Comparison of ENCODE assay signal across 26 cellular contexts in genomic region chr19:17843428-17843827, GRCh38. TPM values are rescaled to one million over a fixed set of nuclear protein-coding genes. Genes with fewer than 3 reads are reported as not detected.
DNase-seq lines count a peak whose midpoint lies in the region; ATAC-seq and TF ChIP-seq lines count a peak whose summit lies in the region.
"Had no signal": no experiment of that assay in that cellular context is flagged by ENCODE, and none has a peak within 500 bp of the region (broad histone marks: within the 10 kb centered on the region; RNA-seq: fewer than 3 reads in every experiment).

No MANE protein-coding gene starts in this region.

- no peaks in the 10 kb centered on the region for H3K9me3 ChIP-seq in CD4-positive, alpha-beta T cell (ENCODE audit: control insufficient read depth, low read length)
- H3K9me3 ChIP-seq in neural progenitor cell (ENCODE audit: low read depth), result no peaks in the 10 kb centered on the region
- no peaks in the 10 kb centered on the region for H3K9me3 ChIP-seq in endodermal cell (ENCODE audit: control insufficient read depth, low read length)
- H3K9me3 ChIP-seq: BE2C, gastrocnemius medialis, thyroid gland had no signal

- peak overlapping the region; percentile 8 for H3K27ac ChIP-seq in CD4-positive, alpha-beta T cell (ENCODE audit: low read depth, low read length)
- H3K27ac ChIP-seq in neural progenitor cell (no peak overlapping the region), endodermal cell (ENCODE audit: low read depth, low read length) (no peak overlapping the region)
- H3K27ac ChIP-seq: gastrocnemius medialis, thyroid gland had no signal

- peaks cover 5% of the 10 kb centered on the region for H3F3A ChIP-seq in neural progenitor cell (ENCODE audit: low read depth)

- no peaks in the 10 kb centered on the region for H3K36me3 ChIP-seq in neural progenitor cell
- H3K36me3 ChIP-seq in endodermal cell (ENCODE audit: control insufficient read depth, insufficient read depth, low read length), result no peaks in the 10 kb centered on the region
- H3K36me3 ChIP-seq: BE2C, gastrocnemius medialis, thyroid gland had no signal

- no peak overlapping the region for H3K4me2 ChIP-seq in neural progenitor cell

- POLR2A ChIA-PET in CD4-positive, alpha-beta T cell (lab: Charles Lee), result interaction anchor here (1.2 kb wide), 1 partner anchor 16 kb away, joined by 6 read pairs; the partner anchor contains the start of gene RPL18A
- POLR2A ChIA-PET in activated CD4-positive, alpha-beta memory T cell treated with anti-CD3 and anti-CD28 coated beads for 36 hours (lab: Charles Lee), result no interaction called here

- H3K9me3 Mint-ChIP-seq in activated CD4-positive, alpha-beta T cell treated with anti-CD3 and anti-CD28 coated beads, Interleukin-2, amount 10 ng/mL, durations not matched to agents 24 days and 14 days, result no peaks in the 10 kb centered on the region
- H3K9me3 Mint-ChIP-seq in CD4-positive, alpha-beta T cell, result no peaks in the 10 kb centered on the region
- H3K9me3 Mint-ChIP-seq in activated CD4-positive, alpha-beta memory T cell treated with anti-CD3 and anti-CD28 coated beads for 36 hours, result no peaks in the 10 kb centered on the region
- H3K9me3 Mint-ChIP-seq in neural progenitor cell, result no peaks in the 10 kb centered on the region
- H3K9me3 Mint-ChIP-seq in endodermal cell, result no peaks in the 10 kb centered on the region

- no peak overlapping the region for H3K9ac ChIP-seq in neural progenitor cell
- H3K9ac ChIP-seq in endodermal cell (ENCODE audit: extremely low read depth, low read length, poor library complexity, severe bottlenecking), result no peak overlapping the region

- H3K4me1 Mint-ChIP-seq in activated CD4-positive, alpha-beta T cell treated with anti-CD3 and anti-CD28 coated beads, Interleukin-2, amount 10 ng/mL, durations not matched to agents 24 days and 14 days, result peaks cover 31% of the 10 kb centered on the region
- H3K4me1 Mint-ChIP-seq in CD4-positive, alpha-beta T cell (ENCODE audit: low read depth), result peaks cover 42% of the 10 kb centered on the region
- peaks cover 43% of the 10 kb centered on the region for H3K4me1 Mint-ChIP-seq in activated CD4-positive, alpha-beta memory T cell treated with anti-CD3 and anti-CD28 coated beads for 36 hours (ENCODE audit: low read depth)
- H3K4me1 Mint-ChIP-seq in neural progenitor cell (peaks cover 16% of the 10 kb centered on the region), endodermal cell (peaks cover 4% of the 10 kb centered on the region)

- DNase-seq in activated CD4-positive, alpha-beta T cell treated with anti-CD3 and anti-CD28 coated beads, Interleukin-2, amount 10 ng/mL, durations not matched to agents 24 days and 14 days, result no peak
- no peak for DNase-seq in activated CD4-positive, alpha-beta T cell treated with anti-CD3 and anti-CD28 coated beads for 48 hours
- DNase-seq in CD4-positive, alpha-beta T cell, result no peak
- DNase-seq in activated CD4-positive, alpha-beta memory T cell treated with anti-CD3 and anti-CD28 coated beads for 36 hours, result no peak
- DNase-seq in neural progenitor cell (ENCODE audit: low spot score) (no peak), NCI-H1694 (lab: John Stamatoyannopoulos, UW) (no peak), endodermal cell (no peak)
- DNase-seq: activated CD4-positive, alpha-beta T cell treated with anti-CD3 and anti-CD28 coated beads, Interleukin-2, amount 50 U/mL, for 48 hours; activated T-cell treated with anti-CD3 and anti-CD28 coated beads, Interleukin-2, amount 50 U/mL, for 48 hours; BE2C; gastrocnemius medialis; hypothalamus; Karpas-422; NCI-H187 treated with DMSO at 0.1 percent for 48 hours; OCI-M1; Right ventricle myocardium superior; stimulated activated CD4-positive, alpha-beta T cell treated with anti-CD3 and anti-CD28 coated beads, Interleukin-2, amount 100 ng/mL, for 48 hours; stimulated activated naive CD8-positive, alpha-beta T cell treated with anti-CD3 and anti-CD28 coated beads, Interleukin-15, Interleukin-2, amounts not matched to agents 100 U/mL and 50 U/mL, for 24 hours; SW 1271; thyroid gland had no signal

- WGBS in endodermal cell (ENCODE audit: insufficient coverage in 1 of 2, insufficient read length in 1 of 2), 2 experiments, result 93 to 97% methylated on average over 8 of the region's 8 CpGs

- ATAC-seq in CD4-positive, alpha-beta T cell (ENCODE audit: poor library complexity), result no peak
- no peak for ATAC-seq in HG03196 (IDR thresholded peaks at IDR 0.05; ENCODE audit: unreplicated experiment)
- ATAC-seq: gastrocnemius medialis; stimulated activated naive CD8-positive, alpha-beta T cell treated with anti-CD3 and anti-CD28 coated beads, Interleukin-15, Interleukin-2, amounts not matched to agents 100 U/mL and 50 U/mL, for 24 hours had no signal

- intact Hi-C loops in activated CD4-positive, alpha-beta T cell treated with anti-CD3 and anti-CD28 coated beads, Interleukin-2, amount 10 ng/mL, durations not matched to agents 24 days and 14 days (cut with micrococcal nuclease), result no loop called here
- intact Hi-C loops in CD4-positive, alpha-beta T cell (cut with DNase I, micrococcal nuclease), result no loop called here
- intact Hi-C loops in activated CD4-positive, alpha-beta memory T cell treated with anti-CD3 and anti-CD28 coated beads for 36 hours (cut with micrococcal nuclease), result no loop called here

- no peak overlapping the region for H2AFZ ChIP-seq in neural progenitor cell (replicated peaks)

- peak overlapping the region; percentile 1 for H3K27ac Mint-ChIP-seq in activated CD4-positive, alpha-beta T cell treated with anti-CD3 and anti-CD28 coated beads, Interleukin-2, amount 10 ng/mL, durations not matched to agents 24 days and 14 days
- peak overlapping the region; percentile 94 for H3K27ac Mint-ChIP-seq in CD4-positive, alpha-beta T cell
- H3K27ac Mint-ChIP-seq in activated CD4-positive, alpha-beta memory T cell treated with anti-CD3 and anti-CD28 coated beads for 36 hours, result peak overlapping the region; percentile 97
- H3K27ac Mint-ChIP-seq in neural progenitor cell, result no peak overlapping the region
- no peak overlapping the region for H3K27ac Mint-ChIP-seq in endodermal cell

- H3K36me3 Mint-ChIP-seq in activated CD4-positive, alpha-beta T cell treated with anti-CD3 and anti-CD28 coated beads, Interleukin-2, amount 10 ng/mL, durations not matched to agents 24 days and 14 days (ENCODE audit: low read depth), result peaks cover 74% of the 10 kb centered on the region
- peaks cover 80% of the 10 kb centered on the region for H3K36me3 Mint-ChIP-seq in CD4-positive, alpha-beta T cell (ENCODE audit: low read depth)
- H3K36me3 Mint-ChIP-seq in activated CD4-positive, alpha-beta memory T cell treated with anti-CD3 and anti-CD28 coated beads for 36 hours, result peaks cover 59% of the 10 kb centered on the region
- no peaks in the 10 kb centered on the region for H3K36me3 Mint-ChIP-seq in neural progenitor cell
- no peaks in the 10 kb centered on the region for H3K36me3 Mint-ChIP-seq in endodermal cell (ENCODE audit: low read depth)

- no peak for TF ChIP-seq CTCF in CD4-positive, alpha-beta T cell (IDR thresholded peaks at IDR 0.05)
- no peak for TF ChIP-seq CTCF in neural progenitor cell (IDR thresholded peaks at IDR 0.05)
- TF ChIP-seq CTCF in endodermal cell (conservative IDR thresholded peaks at IDR 0.05), result no peak

- no peaks in the 10 kb centered on the region for H3K27me3 ChIP-seq in CD4-positive, alpha-beta T cell (ENCODE audit: control insufficient read depth, insufficient read depth, low read length)
- H3K27me3 ChIP-seq in neural progenitor cell, result peaks cover 63% of the 10 kb centered on the region
- peaks cover 44% of the 10 kb centered on the region for H3K27me3 ChIP-seq in endodermal cell (ENCODE audit: control insufficient read depth, insufficient read depth, low read length, poor library complexity, severe bottlenecking)
- H3K27me3 ChIP-seq: BE2C had no signal

- peak overlapping the region; percentile 94 for H3K4me3 Mint-ChIP-seq in activated CD4-positive, alpha-beta T cell treated with anti-CD3 and anti-CD28 coated beads, Interleukin-2, amount 10 ng/mL, durations not matched to agents 24 days and 14 days
- H3K4me3 Mint-ChIP-seq in CD4-positive, alpha-beta T cell, result peak overlapping the region; percentile 65
- no peak overlapping the region for H3K4me3 Mint-ChIP-seq in activated CD4-positive, alpha-beta memory T cell treated with anti-CD3 and anti-CD28 coated beads for 36 hours
- peak overlapping the region; percentile 74 for H3K4me3 Mint-ChIP-seq in neural progenitor cell
- H3K4me3 Mint-ChIP-seq in endodermal cell, result no peak overlapping the region

- H4K20me1 ChIP-seq in neural progenitor cell (ENCODE audit: low read depth), result no peaks in the 10 kb centered on the region

- peaks cover 1% of the 10 kb centered on the region for H3K27me3 Mint-ChIP-seq in activated CD4-positive, alpha-beta T cell treated with anti-CD3 and anti-CD28 coated beads, Interleukin-2, amount 10 ng/mL, durations not matched to agents 24 days and 14 days
- H3K27me3 Mint-ChIP-seq in CD4-positive, alpha-beta T cell, result no peaks in the 10 kb centered on the region
- peaks cover 2% of the 10 kb centered on the region for H3K27me3 Mint-ChIP-seq in activated CD4-positive, alpha-beta memory T cell treated with anti-CD3 and anti-CD28 coated beads for 36 hours
- H3K27me3 Mint-ChIP-seq in neural progenitor cell (ENCODE audit: insufficient read depth, low read depth) (peaks cover 12% of the 10 kb centered on the region), endodermal cell (ENCODE audit: insufficient read depth) (peaks cover 71% of the 10 kb centered on the region)

- H3K4me3 ChIP-seq in neural progenitor cell (no peak overlapping the region), endodermal cell (ENCODE audit: low read length) (no peak overlapping the region)
- H3K4me3 ChIP-seq: gastrocnemius medialis, smooth muscle cell, thyroid gland had no signal

- H3K4me1 ChIP-seq in neural progenitor cell (peaks cover 7% of the 10 kb centered on the region), endodermal cell (ENCODE audit: control insufficient read depth, insufficient read depth, low read length) (peaks cover 5% of the 10 kb centered on the region)
- H3K4me1 ChIP-seq: gastrocnemius medialis had no signal

- CTCF ChIA-PET in CD4-positive, alpha-beta T cell (lab: Charles Lee), result interaction anchor here (1.0 kb wide), 1 partner anchor 12 kb away, joined by 5 read pairs; no protein-coding TSS in a partner anchor
- CTCF ChIA-PET in activated CD4-positive, alpha-beta memory T cell treated with anti-CD3 and anti-CD28 coated beads for 36 hours (lab: Charles Lee), result interaction anchor here (0.6 to 2.7 kb wide), 2 partner anchors 12 to 377 kb away, joined by 3 to 11 read pairs; no protein-coding TSS in a partner anchor

- no peaks in the 10 kb centered on the region for H3K79me2 ChIP-seq in neural progenitor cell (ENCODE audit: low read depth)

RNA-seq across cellular contexts. Expression of gene JAK3, which starts 4.4 kb away (rescaled TPM):
- 226 and 239 TPM in 2 replicates for total RNA-seq in activated CD4-positive, alpha-beta T cell treated with anti-CD3 and anti-CD28 coated beads, Interleukin-2, amount 10 ng/mL, durations not matched to agents 24 days and 14 days
- total RNA-seq in CD4-positive, alpha-beta T cell, result 100 to 1,000 TPM; 120 to 121 TPM
- total RNA-seq in activated CD4-positive, alpha-beta memory T cell treated with anti-CD3 and anti-CD28 coated beads for 36 hours, result 100 to 1,000 TPM; 200 to 217 TPM
- 3.4 and 3.9 TPM in 2 replicates for total RNA-seq in neural progenitor cell (ENCODE audit: low replicate concordance)
- 1 to 10 TPM; 2.8 to 3.2 TPM for total RNA-seq in endodermal cell
- 2.7 TPM for polyA plus RNA-seq in endodermal cell (2013, experiment 1 of 2)
- polyA plus RNA-seq in endodermal cell (2013, experiment 2 of 2), result 3.0 TPM

RNA-seq across cellular contexts. Expression of gene RPL18A, which starts 16.3 kb away (rescaled TPM):
- total RNA-seq in activated CD4-positive, alpha-beta T cell treated with anti-CD3 and anti-CD28 coated beads, Interleukin-2, amount 10 ng/mL, durations not matched to agents 24 days and 14 days, result 2,698 and 2,718 TPM in 2 replicates
- 1,000 to 10,000 TPM; 4,157 to 4,260 TPM for total RNA-seq in CD4-positive, alpha-beta T cell
- total RNA-seq in activated CD4-positive, alpha-beta memory T cell treated with anti-CD3 and anti-CD28 coated beads for 36 hours, result 1,000 to 10,000 TPM; 3,104 to 3,138 TPM
- total RNA-seq in neural progenitor cell (ENCODE audit: low replicate concordance), result 975 and 1,520 TPM in 2 replicates
- total RNA-seq in endodermal cell, result 1,000 to 10,000 TPM; 1,886 to 2,166 TPM
- polyA plus RNA-seq in endodermal cell (2013, experiment 1 of 2), result 2,294 TPM
- 2,156 TPM for polyA plus RNA-seq in endodermal cell (2013, experiment 2 of 2)

RNA-seq across cellular contexts. Expression of gene INSL3, which starts 22.1 kb away (rescaled TPM):
- 5.9 and 8.7 TPM in 2 replicates for total RNA-seq in activated CD4-positive, alpha-beta T cell treated with anti-CD3 and anti-CD28 coated beads, Interleukin-2, amount 10 ng/mL, durations not matched to agents 24 days and 14 days
- 1 to 10 TPM; 7.2 to 7.6 TPM for total RNA-seq in CD4-positive, alpha-beta T cell
- total RNA-seq in activated CD4-positive, alpha-beta memory T cell treated with anti-CD3 and anti-CD28 coated beads for 36 hours, result 1 to 10 TPM; 6.8 to 8.3 TPM
- 0.37 TPM in 1 of 2 replicates, not detected in the other for total RNA-seq in neural progenitor cell (ENCODE audit: low replicate concordance)
- total RNA-seq in endodermal cell, result under 1 TPM in 1 of 2 donors, not detected in 1; 0.80 TPM
- polyA plus RNA-seq in endodermal cell (2013, experiment 1 of 2), result not detected
- polyA plus RNA-seq in endodermal cell (2013, experiment 2 of 2), result not detected
- total RNA-seq: chondrocyte, esophagus mucosa, gastrocnemius medialis, liver, renal cortical epithelial cell, Right ventricle myocardium superior had no signal

RNA-seq across cellular contexts. Expression of gene SLC5A5, which starts 28.3 kb away (rescaled TPM):
- 1.1 and 1.5 TPM in 2 replicates for total RNA-seq in activated CD4-positive, alpha-beta T cell treated with anti-CD3 and anti-CD28 coated beads, Interleukin-2, amount 10 ng/mL, durations not matched to agents 24 days and 14 days
- 1 to 10 TPM; 1.6 TPM for total RNA-seq in CD4-positive, alpha-beta T cell
- total RNA-seq in activated CD4-positive, alpha-beta memory T cell treated with anti-CD3 and anti-CD28 coated beads for 36 hours, result 1 to 10 TPM in 1 of 2 experiments, under 1 TPM in 1; 0.87 to 1.0 TPM
- total RNA-seq in neural progenitor cell (ENCODE audit: low replicate concordance), result 0.37 and 0.51 TPM in 2 replicates
- under 1 TPM in 1 of 2 donors, not detected in 1; 0.15 TPM for total RNA-seq in endodermal cell
- polyA plus RNA-seq in endodermal cell (2013, experiment 1 of 2), result 0.14 TPM
- polyA plus RNA-seq in endodermal cell (2013, experiment 2 of 2), result 0.37 TPM
- total RNA-seq: chondrocyte, esophagus mucosa, gastrocnemius medialis, renal cortical epithelial cell, Right ventricle myocardium superior, smooth muscle cell had no signal
- polyA plus RNA-seq: liver, smooth muscle cell had no signal

RNA-seq across cellular contexts. Expression of gene B3GNT3, which starts 48.5 kb away (rescaled TPM):
- total RNA-seq in activated CD4-positive, alpha-beta T cell treated with anti-CD3 and anti-CD28 coated beads, Interleukin-2, amount 10 ng/mL, durations not matched to agents 24 days and 14 days, result not detected in 2 replicates
- under 1 TPM; 0.39 to 0.52 TPM for total RNA-seq in CD4-positive, alpha-beta T cell
- under 1 TPM; 0.26 to 0.34 TPM for total RNA-seq in activated CD4-positive, alpha-beta memory T cell treated with anti-CD3 and anti-CD28 coated beads for 36 hours
- total RNA-seq in neural progenitor cell (ENCODE audit: low replicate concordance), result not detected in 2 replicates
- 1 to 10 TPM in 1 of 2 donors, under 1 TPM in 1; 0.70 to 1.2 TPM for total RNA-seq in endodermal cell
- polyA plus RNA-seq in endodermal cell (2013, experiment 1 of 2), result 0.18 TPM
- not detected for polyA plus RNA-seq in endodermal cell (2013, experiment 2 of 2)
- total RNA-seq: chondrocyte, Right ventricle myocardium superior had no signal
- polyA plus RNA-seq: smooth muscle cell had no signal

Comparison
In these comparisons a context has a peak if more than half of its experiments do, and no peak if none do; other contexts are left out.
1. H3K27ac Mint-ChIP-seq: peak in activated CD4-positive, alpha-beta T cell treated with anti-CD3 and anti-CD28 coated beads, Interleukin-2, amount 10 ng/mL, durations not matched to agents 24 days and 14 days (single experiment), CD4-positive, alpha-beta T cell (single experiment) and activated CD4-positive, alpha-beta memory T cell treated with anti-CD3 and anti-CD28 coated beads for 36 hours (single experiment); none in neural progenitor cell (single experiment) and endodermal cell (single experiment).
2. H3K4me3 Mint-ChIP-seq: peak in activated CD4-positive, alpha-beta T cell treated with anti-CD3 and anti-CD28 coated beads, Interleukin-2, amount 10 ng/mL, durations not matched to agents 24 days and 14 days (single experiment), CD4-positive, alpha-beta T cell (single experiment) and neural progenitor cell (single experiment); none in activated CD4-positive, alpha-beta memory T cell treated with anti-CD3 and anti-CD28 coated beads for 36 hours (single experiment) and endodermal cell (single experiment).
3. RNA of gene JAK3, which starts 4.4 kb away (total RNA-seq): 226 to 239 TPM in activated CD4-positive, alpha-beta T cell treated with anti-CD3 and anti-CD28 coated beads, Interleukin-2, amount 10 ng/mL, durations not matched to agents 24 days and 14 days, 200 to 217 TPM in activated CD4-positive, alpha-beta memory T cell treated with anti-CD3 and anti-CD28 coated beads for 36 hours and 120 to 121 TPM in CD4-positive, alpha-beta T cell; 3.4 to 3.9 TPM in neural progenitor cell and 2.8 to 3.2 TPM in endodermal cell; every median in the first group is over 10 times any median in the second.